Comparison of ENCODE assay signal across 1 cellular context in genomic region chr5:149999866-150000260, GRCh38.
TF ChIP-seq lines count a peak whose summit lies in the region.

No MANE protein-coding gene starts in this region.

TF ChIP-seq in K562, 482 proteins besides CTCF, POLR2A, EP300 and RAD21:
- TF ChIP-seq PREB (CRISPR knock-in tag; IDR thresholded peaks at IDR 0.05) (no peak), ARID3A (IDR thresholded peaks at IDR 0.05; ENCODE audit: borderline replicate concordance, low read depth, low read length) (no peak), ETV6 (IDR thresholded peaks at IDR 0.05; ENCODE audit: borderline replicate concordance in 1 of 2, low read depth in 2 of 2, low read length in 1 of 2) (0 out of 4 replicates have a peak, but pooled peaks of 1 of the 2 experiments have one; percentile 27), ETV6 (CRISPR knock-in tag; IDR thresholded peaks at IDR 0.05; ENCODE audit: borderline replicate concordance) (no peak), SMARCA4 (IDR thresholded peaks at IDR 0.05) (0 out of 2 replicates have a peak, but pooled peaks have one; percentile 23), ARHGAP35 (IDR thresholded peaks at IDR 0.05; ENCODE audit: partially characterized antibody) (peak; percentile 28), CAMTA2 (CRISPR knock-in tag; conservative IDR thresholded peaks at IDR 0.05) (no peak), E2F1 (CRISPR knock-in tag; IDR thresholded peaks at IDR 0.05) (0 out of 2 replicates have a peak, but pooled peaks have one; percentile 29), MEF2A (IDR thresholded peaks at IDR 0.05; ENCODE audit: control insufficient read depth, low read depth, low read length) (no peak), HLTF (IDR thresholded peaks at IDR 0.05) (0 out of 2 replicates have a peak, but pooled peaks have one; percentile 45), HDAC2 (IDR thresholded peaks at IDR 0.05) (0 out of 2 replicates have a peak, but pooled peaks have one; percentile 33), ZNF224 (CRISPR knock-in tag; IDR thresholded peaks at IDR 0.05) (0 out of 2 replicates have a peak, but pooled peaks have one; percentile 40), MAZ (CRISPR knock-in tag; conservative IDR thresholded peaks at IDR 0.05 in 1 of 2, IDR thresholded peaks at IDR 0.05 in 1 of 2) (no peak), ZNF263 (CRISPR knock-in tag; IDR thresholded peaks at IDR 0.05; ENCODE audit: borderline replicate concordance) (0 out of 2 replicates have a peak, but pooled peaks have one; percentile 36), MBD1 (CRISPR knock-in tag; IDR thresholded peaks at IDR 0.05) (no peak), NFRKB (IDR thresholded peaks at IDR 0.05; ENCODE audit: low read depth) (0 out of 2 replicates have a peak, but pooled peaks have one; percentile 8), HNRNPK (IDR thresholded peaks at IDR 0.05; ENCODE audit: low read depth, low read length, poor library complexity, severe bottlenecking) (no peak), SRSF3 (IDR thresholded peaks at IDR 0.05; ENCODE audit: insufficient read depth, low read length) (no peak), E2F5 (CRISPR knock-in tag; IDR thresholded peaks at IDR 0.05) (0 out of 2 replicates have a peak, but pooled peaks have one; percentile 41)
